Comparison of ENCODE assay signal across 8 cellular contexts in the genomic region with DNA sequence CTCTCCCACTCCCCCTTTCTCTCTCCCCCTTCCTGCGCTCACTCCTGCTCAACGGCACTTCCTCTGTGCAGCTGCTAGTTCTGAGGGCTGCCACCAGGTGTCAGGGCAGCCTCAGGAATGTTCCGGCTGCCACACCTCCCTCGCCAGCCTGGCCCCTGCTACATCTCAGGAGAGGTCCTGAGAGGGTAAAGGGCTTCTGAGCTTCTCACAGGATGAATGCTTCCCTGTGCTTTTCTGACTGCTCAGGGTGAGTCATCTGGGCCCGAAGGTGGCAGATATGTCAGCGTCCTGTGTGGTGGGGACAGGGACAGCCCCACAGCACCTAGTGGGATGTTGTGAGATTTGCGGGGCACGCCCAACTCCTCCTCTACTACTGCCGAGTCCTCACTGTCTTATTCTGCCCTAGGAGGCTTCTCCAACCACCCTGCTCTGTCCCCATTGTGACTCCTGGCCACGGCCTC. TPM values are rescaled to one million over a fixed set of nuclear protein-coding genes. Genes with fewer than 3 reads are reported as not detected.
A peak's percentile ranks its signal among the peaks of the same experiment; 100 is the strongest.
DNase-seq lines count a peak whose midpoint lies in the region; ATAC-seq, FAIRE-seq and TF ChIP-seq lines count a peak whose summit lies in the region.

No MANE protein-coding gene starts in this region.

- ATAC-seq in GM19463 (IDR thresholded peaks at IDR 0.05; ENCODE audit: unreplicated experiment) (peak; percentile 85), HG03520 (IDR thresholded peaks at IDR 0.05; ENCODE audit: unreplicated experiment) (peak; percentile 90)
- peak; percentile 87 for ATAC-seq in effector memory CD8-positive, alpha-beta T cell (replicated peaks)
- ATAC-seq in stimulated activated effector memory CD8-positive, alpha-beta T cell treated with anti-CD3 and anti-CD28 coated beads, Interleukin-12 subunit alpha, Interleukin-12 subunit beta, amount 100 ng/mL, for 72 hours: peak; percentile 99

- TF ChIP-seq CTCF in D721Med (IDR thresholded peaks at IDR 0.05; ENCODE audit: insufficient read depth, missing control alignments): peak; percentile 94

- H3K36me3 Mint-ChIP-seq in effector memory CD8-positive, alpha-beta T cell (ENCODE audit: insufficient read depth): peaks cover 24% of the 10 kb centered on the region
- peaks cover 25% of the 10 kb centered on the region for H3K36me3 Mint-ChIP-seq in stimulated activated effector memory CD8-positive, alpha-beta T cell treated with anti-CD3 and anti-CD28 coated beads, Interleukin-12 subunit alpha, Interleukin-12 subunit beta, amount 100 ng/mL, for 72 hours

- peak overlapping the region in 1 of 2 donors; percentile 6 for H3K4me3 Mint-ChIP-seq in effector memory CD8-positive, alpha-beta T cell
- no peak overlapping the region for H3K4me3 Mint-ChIP-seq in stimulated activated effector memory CD8-positive, alpha-beta T cell treated with anti-CD3 and anti-CD28 coated beads, Interleukin-12 subunit alpha, Interleukin-12 subunit beta, amount 100 ng/mL, for 72 hours

- no peaks in the 10 kb centered on the region for H3K27me3 Mint-ChIP-seq in effector memory CD8-positive, alpha-beta T cell

- H3K4me1 Mint-ChIP-seq in effector memory CD8-positive, alpha-beta T cell (ENCODE audit: low read depth in 2 of 2): peaks cover 8 to 22% of the 10 kb centered on the region in 2 donors
- peaks cover 34% of the 10 kb centered on the region for H3K4me1 Mint-ChIP-seq in stimulated activated effector memory CD8-positive, alpha-beta T cell treated with anti-CD3 and anti-CD28 coated beads, Interleukin-12 subunit alpha, Interleukin-12 subunit beta, amount 100 ng/mL, for 72 hours

- H3K9me3 Mint-ChIP-seq in effector memory CD8-positive, alpha-beta T cell: no peaks in the 10 kb centered on the region
- no peaks in the 10 kb centered on the region for H3K9me3 Mint-ChIP-seq in stimulated activated effector memory CD8-positive, alpha-beta T cell treated with anti-CD3 and anti-CD28 coated beads, Interleukin-12 subunit alpha, Interleukin-12 subunit beta, amount 100 ng/mL, for 72 hours

- FAIRE-seq in D721Med (lab: Jason Lieb, UNC): no peak

- DNase-seq in D721Med (ENCODE audit: insufficient read length, low spot score): peak; percentile 57
- DNase-seq in NCI-H774 (lab: John Stamatoyannopoulos, UW): peak; percentile 24
- DNase-seq in activated CD8-positive, alpha-beta memory T cell treated with anti-CD3 and anti-CD28 coated beads for 1 hour (ENCODE audit: extremely low read depth in 1 of 2, low read depth in 1 of 2): peak; percentile 25 to 32
- peak; percentile 37 to 53 (median 51) for DNase-seq in effector memory CD8-positive, alpha-beta T cell
- peak; percentile 62 for DNase-seq in myocyte (ENCODE audit: low read depth)
- peak; percentile 63 to 83 for DNase-seq in stimulated activated effector memory CD8-positive, alpha-beta T cell treated with anti-CD3 and anti-CD28 coated beads, Interleukin-12 subunit alpha, Interleukin-12 subunit beta, amount 100 ng/mL, for 72 hours (ENCODE audit: low spot score in 2 of 2)

- H3K27ac Mint-ChIP-seq in effector memory CD8-positive, alpha-beta T cell: peak overlapping the region; percentile 57 to 88
- H3K27ac Mint-ChIP-seq in stimulated activated effector memory CD8-positive, alpha-beta T cell treated with anti-CD3 and anti-CD28 coated beads, Interleukin-12 subunit alpha, Interleukin-12 subunit beta, amount 100 ng/mL, for 72 hours: peak overlapping the region; percentile 48

RNA-seq across cellular contexts. Expression of gene PLEKHB2, which starts 49.0 kb away (rescaled TPM):
- 82.0 and 88.6 TPM in 2 replicates for total RNA-seq in myocyte
- 70.5 TPM for polyA plus RNA-seq in myocyte (2012)

RNA-seq across cellular contexts. Expression of gene POTEE, which starts 55.2 kb away (rescaled TPM):
- not detected in 2 replicates for total RNA-seq in myocyte
- 0.06 TPM for polyA plus RNA-seq in myocyte (2012)

Comparison
In these comparisons a context has a peak if more than half of its experiments do, and no peak if none do; other contexts are left out.
1. Peak in every context shown above with its lines: DNase-seq and ATAC-seq.